34 cellular contexts compared by ENCODE assay signal in the genomic region with DNA sequence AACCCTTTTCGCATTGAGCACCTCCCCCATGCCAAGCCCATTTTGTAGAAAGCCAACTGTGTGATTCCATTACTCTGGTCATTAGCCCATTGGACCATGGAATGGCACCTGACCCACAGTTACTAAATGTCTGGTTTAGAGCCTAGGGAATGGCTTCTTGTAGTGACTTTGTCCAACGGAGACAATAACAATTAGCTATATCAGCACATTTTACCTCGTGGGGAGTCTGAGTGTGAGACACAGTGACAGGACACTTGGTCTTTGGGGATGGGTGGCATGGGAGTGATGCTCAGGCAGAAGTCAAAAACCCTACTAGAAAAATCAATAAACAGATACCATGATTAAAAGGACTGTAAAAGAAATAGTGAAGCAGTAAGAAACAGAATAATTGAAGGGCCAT. TPM values are rescaled to one million over a fixed set of nuclear protein-coding genes. Genes with fewer than 3 reads are reported as not detected.
"Had no signal": no experiment of that assay in that cellular context is flagged by ENCODE, and none has a peak within 500 bp of the region (broad histone marks: within the 10 kb centered on the region; RNA-seq: fewer than 3 reads in every experiment).

No MANE protein-coding gene starts in this region.

- H2AFZ ChIP-seq: hepatocyte had no signal

- H3K4me3 Mint-ChIP-seq: mesothelial cell of epicardium; naive thymus-derived CD4-positive, alpha-beta T cell; natural killer cell treated with Interleukin-12 subunit alpha and Interleukin-12 subunit beta and Interleukin-15 and Interleukin-18, amount 100 ng/mL, for 72 hours; stimulated activated memory B cell treated with anti-CD40 and anti-IgM and Interleukin-4, amounts not matched to agents 10 μg/mL and 1 μg/mL and 100 μg/mL, for 72 hours; stimulated activated naive CD8-positive, alpha-beta T cell treated with anti-CD3 and anti-CD28 coated beads, Interleukin-15, amount 100 ng/mL, for 72 hours had no signal

- H3K4me2 ChIP-seq: hepatocyte had no signal

- H3K4me1 ChIP-seq: sigmoid colon, spleen, testis, thyroid gland, transverse colon, upper lobe of left lung, vagina had no signal

- FAIRE-seq: small intestine had no signal

- H3K27me3 ChIP-seq: hepatocyte, ovary, sigmoid colon, spleen, testis, thyroid gland, transverse colon, upper lobe of left lung, vagina had no signal

- H3K4me1 Mint-ChIP-seq: mesothelial cell of epicardium; stimulated activated memory B cell treated with anti-CD40 and anti-IgM and Interleukin-4, amounts not matched to agents 10 μg/mL and 1 μg/mL and 100 μg/mL, for 72 hours; stimulated activated naive CD8-positive, alpha-beta T cell treated with anti-CD3 and anti-CD28 coated beads, Interleukin-15, amount 100 ng/mL, for 72 hours had no signal

- ATAC-seq: naive thymus-derived CD4-positive, alpha-beta T cell; natural killer cell treated with Interleukin-12 subunit alpha and Interleukin-12 subunit beta and Interleukin-15 and Interleukin-18, amount 100 ng/mL, for 72 hours; right cardiac atrium; stimulated activated memory B cell treated with anti-CD40 and anti-IgM and Interleukin-4, amounts not matched to agents 10 μg/mL and 1 μg/mL and 100 μg/mL, for 72 hours; stimulated activated naive CD8-positive, alpha-beta T cell treated with anti-CD3 and anti-CD28 coated beads, Interleukin-15, amount 100 ng/mL, for 72 hours had no signal

- H3K27me3 Mint-ChIP-seq: natural killer cell treated with Interleukin-12 subunit alpha and Interleukin-12 subunit beta and Interleukin-15 and Interleukin-18, amount 100 ng/mL, for 72 hours; progenitor cell of endocrine pancreas; stimulated activated memory B cell treated with anti-CD40 and anti-IgM and Interleukin-4, amounts not matched to agents 10 μg/mL and 1 μg/mL and 100 μg/mL, for 72 hours; stimulated activated naive CD8-positive, alpha-beta T cell treated with anti-CD3 and anti-CD28 coated beads, Interleukin-15, amount 100 ng/mL, for 72 hours had no signal

- H3K27ac ChIP-seq: hepatocyte, left ventricle myocardium inferior, ovary, sigmoid colon, spleen, testis, thyroid gland, transverse colon, upper lobe of left lung, vagina had no signal

- DNase-seq: islet precursor cell; left ventricle myocardium inferior; mesendoderm; naive thymus-derived CD4-positive, alpha-beta T cell; ovary; right cardiac atrium; sigmoid colon; small intestine; spleen; stimulated activated CD4-positive, alpha-beta T cell treated with anti-CD3 and anti-CD28 coated beads, Interleukin-4, amount 100 ng/mL, for 4 hours; stimulated activated CD8-positive, alpha-beta memory T cell treated with anti-CD3 and anti-CD28 coated beads, Interleukin-4, amount 100 ng/mL, for 48 hours; stimulated activated naive CD4-positive, alpha-beta T cell treated with Interleukin-2 at 50 U/mL for 16 hours; stimulated activated naive CD8-positive, alpha-beta T cell treated with anti-CD3 and anti-CD28 coated beads, Interleukin-15, amount 100 ng/mL, for 72 hours; substantia nigra; testis; thyroid gland; transverse colon; upper lobe of left lung had no signal

- H3K36me3 ChIP-seq: ovary, thyroid gland, transverse colon, vagina had no signal

- H3K9me3 Mint-ChIP-seq: mesothelial cell of epicardium; naive thymus-derived CD4-positive, alpha-beta T cell; natural killer cell treated with Interleukin-12 subunit alpha and Interleukin-12 subunit beta and Interleukin-15 and Interleukin-18, amount 100 ng/mL, for 72 hours; stimulated activated memory B cell treated with anti-CD40 and anti-IgM and Interleukin-4, amounts not matched to agents 10 μg/mL and 1 μg/mL and 100 μg/mL, for 72 hours; stimulated activated naive CD8-positive, alpha-beta T cell treated with anti-CD3 and anti-CD28 coated beads, Interleukin-15, amount 100 ng/mL, for 72 hours had no signal

- H3K27ac Mint-ChIP-seq: mesothelial cell of epicardium; natural killer cell treated with Interleukin-12 subunit alpha and Interleukin-12 subunit beta and Interleukin-15 and Interleukin-18, amount 100 ng/mL, for 72 hours; progenitor cell of endocrine pancreas; stimulated activated memory B cell treated with anti-CD40 and anti-IgM and Interleukin-4, amounts not matched to agents 10 μg/mL and 1 μg/mL and 100 μg/mL, for 72 hours; stimulated activated naive CD8-positive, alpha-beta T cell treated with anti-CD3 and anti-CD28 coated beads, Interleukin-15, amount 100 ng/mL, for 72 hours had no signal

- H3K9me3 ChIP-seq: left ventricle myocardium inferior, ovary, sigmoid colon, spleen, testis, thyroid gland, transverse colon, upper lobe of left lung, vagina had no signal

- H3K4me3 ChIP-seq: hepatocyte, left ventricle myocardium inferior, lung, ovary, sigmoid colon, spleen, testis, thyroid gland, transverse colon, upper lobe of left lung, vagina had no signal

RNA-seq across cellular contexts. Expression of a gene that starts 10.4 kb away (rescaled TPM):
- total RNA-seq: kidney epithelial cell; left ventricle myocardium inferior; lower leg skin; lung; mesothelial cell of epicardium; mononuclear cell; myocyte; naive thymus-derived CD4-positive, alpha-beta T cell; natural killer cell treated with Interleukin-12 subunit alpha and Interleukin-12 subunit beta and Interleukin-15 and Interleukin-18, amount 100 ng/mL, for 72 hours; omental fat pad; ovary; progenitor cell of endocrine pancreas; pulmonary artery endothelial cell; renal cortical epithelial cell; right cardiac atrium; sigmoid colon; spleen; testis; thyroid gland; upper lobe of left lung; urinary bladder; vagina had no signal
- polyA plus RNA-seq: lung, neural cell, ovary, right cardiac atrium, sigmoid colon, spleen had no signal
